Comparison of ENCODE assay signal across 16 cellular contexts in genomic region chr6:11705069-11705468, GRCh38.
DNase-seq lines count a peak whose midpoint lies in the region; ATAC-seq lines count a peak whose summit lies in the region.
"Had no signal": no experiment of that assay in that cellular context is flagged by ENCODE, and none has a peak within 500 bp of the region (broad histone marks: within the 10 kb centered on the region; RNA-seq: fewer than 3 reads in every experiment).

No MANE protein-coding gene starts in this region.

- H3K4me3 Mint-ChIP-seq in activated CD4-positive, alpha-beta memory T cell treated with anti-CD3 and anti-CD28 coated beads for 36 hours = no peak overlapping the region
- H3K4me3 Mint-ChIP-seq in activated CD4-positive, alpha-beta memory T cell treated with anti-CD3 and anti-CD28 coated beads, Interleukin-2, amount 10 ng/mL, durations not matched to agents 7 days and 5 days = no peak overlapping the region
- H3K4me3 Mint-ChIP-seq in activated T-helper 17 cell treated with anti-CD3 and anti-CD28 coated beads, Interleukin-2, amount 50 U/mL, for 72 hours = peak overlapping the region; percentile 48
- no peak overlapping the region for H3K4me3 Mint-ChIP-seq in stimulated activated naive CD8-positive, alpha-beta T cell treated with anti-CD3 and anti-CD28 coated beads, Interleukin-15, amount 100 ng/mL, for 72 hours

- peaks cover 4% of the 10 kb centered on the region for H3K36me3 Mint-ChIP-seq in activated CD4-positive, alpha-beta memory T cell treated with anti-CD3 and anti-CD28 coated beads for 36 hours
- no peaks in the 10 kb centered on the region for H3K36me3 Mint-ChIP-seq in activated CD4-positive, alpha-beta memory T cell treated with anti-CD3 and anti-CD28 coated beads, Interleukin-2, amount 10 ng/mL, durations not matched to agents 7 days and 5 days (ENCODE audit: low read depth)
- H3K36me3 Mint-ChIP-seq in activated T-helper 17 cell treated with anti-CD3 and anti-CD28 coated beads, Interleukin-2, amount 50 U/mL, for 72 hours (ENCODE audit: low read depth) = peaks cover 1% of the 10 kb centered on the region

- intact Hi-C loops in activated CD4-positive, alpha-beta memory T cell treated with anti-CD3 and anti-CD28 coated beads for 36 hours (cut with micrococcal nuclease) = no loop called here
- intact Hi-C loops in left ventricle myocardium superior (cut with micrococcal nuclease) = no loop called here

- peaks cover 25% of the 10 kb centered on the region for H3K4me1 Mint-ChIP-seq in activated CD4-positive, alpha-beta memory T cell treated with anti-CD3 and anti-CD28 coated beads for 36 hours (ENCODE audit: low read depth)
- peaks cover 2% of the 10 kb centered on the region for H3K4me1 Mint-ChIP-seq in activated CD4-positive, alpha-beta memory T cell treated with anti-CD3 and anti-CD28 coated beads, Interleukin-2, amount 10 ng/mL, durations not matched to agents 7 days and 5 days
- H3K4me1 Mint-ChIP-seq in activated T-helper 17 cell treated with anti-CD3 and anti-CD28 coated beads, Interleukin-2, amount 50 U/mL, for 72 hours = peaks cover 30% of the 10 kb centered on the region
- H3K4me1 Mint-ChIP-seq in stimulated activated naive CD8-positive, alpha-beta T cell treated with anti-CD3 and anti-CD28 coated beads, Interleukin-15, amount 100 ng/mL, for 72 hours = peaks cover 70% of the 10 kb centered on the region

- peak; percentile 67 for DNase-seq in activated CD4-positive, alpha-beta memory T cell treated with anti-CD3 and anti-CD28 coated beads for 36 hours
- no peak for DNase-seq in activated CD4-positive, alpha-beta memory T cell treated with anti-CD3 and anti-CD28 coated beads, Interleukin-2, amount 10 ng/mL, durations not matched to agents 7 days and 5 days
- peak; percentile 33 for DNase-seq in stimulated activated CD4-positive, alpha-beta T cell treated with anti-CD3 and anti-CD28 coated beads, Interleukin-4, amount 100 ng/mL, for 24 hours
- no peak for DNase-seq in stimulated activated CD4-positive, alpha-beta T cell treated with anti-CD3 and anti-CD28 coated beads, Interleukin-12 subunit alpha, Interleukin-12 subunit beta, amount 100 ng/mL, for 4 hours
- DNase-seq in stimulated activated naive CD8-positive, alpha-beta T cell treated with anti-CD3 and anti-CD28 coated beads, Interleukin-15, amount 100 ng/mL, for 72 hours = peak in 1 of 2 donors; percentile 55
- no peak for DNase-seq in left ventricle myocardium superior
- DNase-seq in foreskin melanocyte = no peak
- DNase-seq: DMS 273 treated with DMSO at 0.1 percent for 48 hours, NCI-H1436, NCI-H2029, NCI-H2171, NCI-H446, NCI-H69 had no signal

- POLR2A ChIA-PET in activated CD4-positive, alpha-beta memory T cell treated with anti-CD3 and anti-CD28 coated beads for 36 hours (lab: Charles Lee) = no interaction called here
- POLR2A ChIA-PET in activated CD4-positive, alpha-beta memory T cell treated with anti-CD3 and anti-CD28 coated beads, Interleukin-2, amount 10 ng/mL, durations not matched to agents 7 days and 5 days (lab: Charles Lee) = no interaction called here

- no peak overlapping the region for H3K27ac Mint-ChIP-seq in activated CD4-positive, alpha-beta memory T cell treated with anti-CD3 and anti-CD28 coated beads for 36 hours
- H3K27ac Mint-ChIP-seq in activated CD4-positive, alpha-beta memory T cell treated with anti-CD3 and anti-CD28 coated beads, Interleukin-2, amount 10 ng/mL, durations not matched to agents 7 days and 5 days = no peak overlapping the region
- peak overlapping the region; percentile 61 for H3K27ac Mint-ChIP-seq in activated T-helper 17 cell treated with anti-CD3 and anti-CD28 coated beads, Interleukin-2, amount 50 U/mL, for 72 hours
- peak overlapping the region in 1 of 2 donors; percentile 47 for H3K27ac Mint-ChIP-seq in stimulated activated naive CD8-positive, alpha-beta T cell treated with anti-CD3 and anti-CD28 coated beads, Interleukin-15, amount 100 ng/mL, for 72 hours

- CTCF ChIA-PET in activated CD4-positive, alpha-beta memory T cell treated with anti-CD3 and anti-CD28 coated beads for 36 hours (lab: Charles Lee) = interaction anchor here (0.6 to 1.0 kb wide), 2 partner anchors 49 to 352 kb away, joined by 3 to 4 read pairs; no protein-coding TSS in a partner anchor
- CTCF ChIA-PET in activated CD4-positive, alpha-beta memory T cell treated with anti-CD3 and anti-CD28 coated beads, Interleukin-2, amount 10 ng/mL, durations not matched to agents 7 days and 5 days (lab: Charles Lee) = no interaction called here

- no peaks in the 10 kb centered on the region for H3K27me3 Mint-ChIP-seq in activated CD4-positive, alpha-beta memory T cell treated with anti-CD3 and anti-CD28 coated beads for 36 hours
- H3K27me3 Mint-ChIP-seq in activated CD4-positive, alpha-beta memory T cell treated with anti-CD3 and anti-CD28 coated beads, Interleukin-2, amount 10 ng/mL, durations not matched to agents 7 days and 5 days = no peaks in the 10 kb centered on the region
- H3K27me3 Mint-ChIP-seq in activated T-helper 17 cell treated with anti-CD3 and anti-CD28 coated beads, Interleukin-2, amount 50 U/mL, for 72 hours = no peaks in the 10 kb centered on the region
- no peaks in the 10 kb centered on the region for H3K27me3 Mint-ChIP-seq in stimulated activated naive CD8-positive, alpha-beta T cell treated with anti-CD3 and anti-CD28 coated beads, Interleukin-15, amount 100 ng/mL, for 72 hours

- peak; percentile 91 for ATAC-seq in activated T-helper 17 cell treated with anti-CD3 and anti-CD28 coated beads, Interleukin-2, amount 50 U/mL, for 72 hours (replicated peaks)
- ATAC-seq in stimulated activated naive CD8-positive, alpha-beta T cell treated with anti-CD3 and anti-CD28 coated beads, Interleukin-15, amount 100 ng/mL, for 72 hours = peak; percentile 80
- ATAC-seq in left ventricle myocardium superior = no peak
- ATAC-seq: A549, K562 had no signal

- peaks cover 4% of the 10 kb centered on the region for H3K9me3 Mint-ChIP-seq in activated CD4-positive, alpha-beta memory T cell treated with anti-CD3 and anti-CD28 coated beads for 36 hours
- no peaks in the 10 kb centered on the region for H3K9me3 Mint-ChIP-seq in activated CD4-positive, alpha-beta memory T cell treated with anti-CD3 and anti-CD28 coated beads, Interleukin-2, amount 10 ng/mL, durations not matched to agents 7 days and 5 days
- H3K9me3 Mint-ChIP-seq in activated T-helper 17 cell treated with anti-CD3 and anti-CD28 coated beads, Interleukin-2, amount 50 U/mL, for 72 hours = no peaks in the 10 kb centered on the region
- peaks cover 4 to 19% of the 10 kb centered on the region in 2 donors for H3K9me3 Mint-ChIP-seq in stimulated activated naive CD8-positive, alpha-beta T cell treated with anti-CD3 and anti-CD28 coated beads, Interleukin-15, amount 100 ng/mL, for 72 hours

Comparison
In these comparisons a context has a peak if more than half of its experiments do, and no peak if none do; other contexts are left out.
1. DNase-seq: peak in activated CD4-positive, alpha-beta memory T cell treated with anti-CD3 and anti-CD28 coated beads for 36 hours (single experiment) and stimulated activated CD4-positive, alpha-beta T cell treated with anti-CD3 and anti-CD28 coated beads, Interleukin-4, amount 100 ng/mL, for 24 hours (single experiment); none in activated CD4-positive, alpha-beta memory T cell treated with anti-CD3 and anti-CD28 coated beads, Interleukin-2, amount 10 ng/mL, durations not matched to agents 7 days and 5 days (single experiment), stimulated activated CD4-positive, alpha-beta T cell treated with anti-CD3 and anti-CD28 coated beads, Interleukin-12 subunit alpha, Interleukin-12 subunit beta, amount 100 ng/mL, for 4 hours (single experiment), left ventricle myocardium superior (single experiment) and foreskin melanocyte (single experiment).